In genomic region chr3:188546835-188547670, GRCh38 we compare ENCODE assay signal across 16 cellular contexts.
DNase-seq lines count a peak whose midpoint lies in the region; ATAC-seq, FAIRE-seq and TF ChIP-seq lines count a peak whose summit lies in the region.
"Had no signal": no experiment of that assay in that cellular context is flagged by ENCODE, and none has a peak within 500 bp of the region (broad histone marks: within the 10 kb centered on the region; RNA-seq: fewer than 3 reads in every experiment).

No MANE protein-coding gene starts in this region.

- H3K4me3 ChIP-seq in A673 (ENCODE audit: low read depth, low read length, poor library complexity, severe bottlenecking) (no peak overlapping the region), pancreas (no peak overlapping the region)
- H3K4me3 ChIP-seq: ascending aorta, tibial nerve had no signal

- H3K27me3 ChIP-seq in A673 (replicated peaks; ENCODE audit: insufficient read depth, low read depth, low read length, poor library complexity) = no peaks in the 10 kb centered on the region
- no peaks in the 10 kb centered on the region for H3K27me3 ChIP-seq in pancreas
- H3K27me3 ChIP-seq: ascending aorta, tibial nerve had no signal

- ATAC-seq in HG02588 (IDR thresholded peaks at IDR 0.05; ENCODE audit: unreplicated experiment) = no peak
- ATAC-seq in GM18858 (IDR thresholded peaks at IDR 0.05; ENCODE audit: unreplicated experiment) = no peak
- no peak for ATAC-seq in pancreas

- intact Hi-C loops in A673 (cut with micrococcal nuclease; ENCODE audit: unreplicated experiment) (no loop called here), pancreas (cut with DNase I) (no loop called here)

- no TSS peak for BruUV-seq in A673 (replicated peaks; lab: Mats Ljungman, UMichigan)

- no peaks in the 10 kb centered on the region for H3K36me3 ChIP-seq in A673 (ENCODE audit: insufficient read depth, low read length, poor library complexity, severe bottlenecking)
- no peaks in the 10 kb centered on the region for H3K36me3 ChIP-seq in pancreas
- H3K36me3 ChIP-seq: tibial nerve had no signal

- no peak for FAIRE-seq in pancreas (lab: Jason Lieb, UNC)
- FAIRE-seq: endometrium had no signal

- WGBS in pancreas, 2 donors = 81 to 85% methylated on average over 6 of the region's 6 CpGs

- H3K27ac ChIP-seq in A673 (ENCODE audit: low read depth, low read length, poor library complexity, severe bottlenecking) (no peak overlapping the region), pancreas (no peak overlapping the region)
- H3K27ac ChIP-seq: ascending aorta, tibial nerve had no signal

- DNase-seq in A673 (ENCODE audit: low spot score) (peak; percentile 19), HPDE6-E6E7 (ENCODE audit: extremely low spot score) (peak; percentile 3), astrocyte of the hippocampus (ENCODE audit: low read depth, low spot score) (peak; percentile 58), iris pigment epithelial cell (ENCODE audit: low read depth) (peak; percentile 93), T-helper 1 cell (no peak), pancreas (no peak)
- DNase-seq: activated T-cell treated with anti-CD3 and anti-CD28 coated beads for 4 hours, KBM-7, naive B cell, NCI-H1930, NCI-H774 had no signal

- H3K4me1 ChIP-seq in A673 (ENCODE audit: insufficient read depth, low read length, poor library complexity, severe bottlenecking) (no peaks in the 10 kb centered on the region), pancreas (peaks cover 0 to 5% (median 0%) of the 10 kb centered on the region in 3 donors)
- H3K4me1 ChIP-seq: tibial nerve had no signal

- CTCF ChIA-PET in A673 (lab: Charles Lee) = no interaction called here

- no peak for TF ChIP-seq CTCF in A673 (conservative IDR thresholded peaks at IDR 0.05; ENCODE audit: low read depth, low read length)
- TF ChIP-seq CTCF in pancreas (IDR thresholded peaks at IDR 0.05) = no peak

- H3K9me3 ChIP-seq in A673 (ENCODE audit: low read depth, low read length, poor library complexity, severe bottlenecking) = no peaks in the 10 kb centered on the region
- H3K9me3 ChIP-seq in pancreas = no peaks in the 10 kb centered on the region
- H3K9me3 ChIP-seq: ascending aorta, tibial nerve had no signal

- POLR2A ChIA-PET in A673 (lab: Charles Lee; ENCODE audit: low non-redundant PET) = no interaction called here

Comparison
In these comparisons a context has a peak if more than half of its experiments do, and no peak if none do; other contexts are left out.
1. DNase-seq: peak in A673 (single experiment), HPDE6-E6E7 (single experiment), astrocyte of the hippocampus (single experiment) and iris pigment epithelial cell (single experiment); none in T-helper 1 cell (0 of 5) and pancreas (0 of 6).